18 cellular contexts compared by ENCODE assay signal in the genomic region with DNA sequence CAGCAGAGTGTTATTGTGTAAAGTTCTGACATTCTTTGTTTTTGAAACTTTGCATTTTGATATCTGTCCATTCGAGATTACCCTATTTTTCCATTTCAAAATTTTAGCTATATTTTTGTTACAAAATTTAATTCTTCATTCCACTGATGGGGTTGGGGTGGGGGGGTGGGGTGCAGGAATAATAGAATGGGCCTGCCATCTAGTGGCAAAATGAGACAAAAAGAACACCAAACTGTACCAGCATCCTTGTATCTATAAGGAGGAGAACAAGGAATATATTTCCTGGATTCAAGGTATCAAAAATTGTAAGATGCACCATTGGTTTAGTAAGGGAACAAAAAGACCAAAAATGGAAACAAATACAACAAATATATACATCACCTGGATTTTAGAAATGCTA. TPM values are rescaled to one million over a fixed set of nuclear protein-coding genes. Genes with fewer than 3 reads are reported as not detected.
DNase-seq lines count a peak whose midpoint lies in the region; ATAC-seq and TF ChIP-seq lines count a peak whose summit lies in the region.
"Had no signal": no experiment of that assay in that cellular context is flagged by ENCODE, and none has a peak within 500 bp of the region (broad histone marks: within the 10 kb centered on the region; RNA-seq: fewer than 3 reads in every experiment).

No MANE protein-coding gene starts in this region.

- H3K36me3 ChIP-seq in breast epithelium: no peaks in the 10 kb centered on the region
- no peaks in the 10 kb centered on the region for H3K36me3 ChIP-seq in gastrocnemius medialis
- H3K36me3 ChIP-seq: spleen had no signal

- intact Hi-C loops in MCF 10A (cut with micrococcal nuclease): loop anchor here (2.0 kb wide), 1 partner anchor 159 kb away; no protein-coding TSS in a partner anchor
- intact Hi-C loops in breast epithelium (cut with DNase I; ENCODE audit: low total_unique reads): no loop called here
- intact Hi-C loops in gastrocnemius medialis (cut with DNase I; ENCODE audit: low total_unique reads): no loop called here

- H3K27me3 ChIP-seq in breast epithelium (no peaks in the 10 kb centered on the region), gastrocnemius medialis (no peaks in the 10 kb centered on the region)
- H3K27me3 ChIP-seq: spleen had no signal

- peak; percentile 24 for DNase-seq in MCF 10A (ENCODE audit: unreplicated experiment)
- DNase-seq in breast epithelium (ENCODE audit: low spot score in 2 of 2): no peak
- DNase-seq in NAMALWA (ENCODE audit: low spot score): peak; percentile 10
- no peak for DNase-seq in chondrocyte (ENCODE audit: low spot score)
- DNase-seq in gastrocnemius medialis: no peak
- DNase-seq in stimulated activated naive B cell treated with anti-CD40 and anti-IgM and Interleukin-4, amounts not matched to agents 10 μg/mL and 1 μg/mL and 100 μg/mL, for 72 hours: no peak
- no peak for DNase-seq in stimulated activated CD8-positive, alpha-beta memory T cell treated with anti-CD3 and anti-CD28 coated beads, Interleukin-4, amount 100 ng/mL, for 48 hours
- DNase-seq: activated CD4-positive, alpha-beta memory T cell treated with anti-CD3 and anti-CD28 coated beads, Interleukin-2, amount 10 ng/mL, durations not matched to agents 7 days and 5 days; activated effector memory CD4-positive, alpha-beta T cell treated with Interleukin-2 at 50 U/mL for 16 hours; DMS153; midbrain; NCI-H1105; NCI-H345; spleen had no signal

- H3K4me3 ChIP-seq in breast epithelium: no peak overlapping the region
- no peak overlapping the region for H3K4me3 ChIP-seq in gastrocnemius medialis
- H3K4me3 ChIP-seq: spleen had no signal

- H3K4me3 Mint-ChIP-seq in MCF 10A (ENCODE audit: unreplicated experiment) (no peak overlapping the region), chondrocyte (ENCODE audit: unreplicated experiment) (no peak overlapping the region)
- no peak overlapping the region for H3K4me3 Mint-ChIP-seq in stimulated activated naive B cell treated with anti-CD40 and anti-IgM and Interleukin-4, amounts not matched to agents 10 μg/mL and 1 μg/mL and 100 μg/mL, for 72 hours
- H3K4me3 Mint-ChIP-seq: activated CD4-positive, alpha-beta memory T cell treated with anti-CD3 and anti-CD28 coated beads, Interleukin-2, amount 10 ng/mL, durations not matched to agents 7 days and 5 days had no signal

- TF ChIP-seq CTCF in MCF 10A (IDR thresholded peaks at IDR 0.05; ENCODE audit: unreplicated experiment) (peak; percentile 42), breast epithelium (IDR thresholded peaks at IDR 0.05) (no peak), chondrocyte (IDR thresholded peaks at IDR 0.05) (peak; percentile 75), gastrocnemius medialis (IDR thresholded peaks at IDR 0.05 in 4 of 5, conservative IDR thresholded peaks at IDR 0.05 in 1 of 5) (no peak)

- H3K36me3 Mint-ChIP-seq in MCF 10A (ENCODE audit: insufficient read depth, unreplicated experiment) (no peaks in the 10 kb centered on the region), chondrocyte (ENCODE audit: low read depth) (no peaks in the 10 kb centered on the region)
- H3K36me3 Mint-ChIP-seq in stimulated activated naive B cell treated with anti-CD40 and anti-IgM and Interleukin-4, amounts not matched to agents 10 μg/mL and 1 μg/mL and 100 μg/mL, for 72 hours: no peaks in the 10 kb centered on the region

- H3K27me3 Mint-ChIP-seq in MCF 10A (ENCODE audit: insufficient read depth, unreplicated experiment) (no peaks in the 10 kb centered on the region), chondrocyte (ENCODE audit: low read depth) (peaks cover 18% of the 10 kb centered on the region)
- H3K27me3 Mint-ChIP-seq in stimulated activated naive B cell treated with anti-CD40 and anti-IgM and Interleukin-4, amounts not matched to agents 10 μg/mL and 1 μg/mL and 100 μg/mL, for 72 hours: no peaks in the 10 kb centered on the region

- no peak overlapping the region for H3K27ac ChIP-seq in breast epithelium
- H3K27ac ChIP-seq in gastrocnemius medialis: no peak overlapping the region
- H3K27ac ChIP-seq: spleen had no signal

- H3K9me3 ChIP-seq in breast epithelium (no peaks in the 10 kb centered on the region), gastrocnemius medialis (no peaks in the 10 kb centered on the region)
- H3K9me3 ChIP-seq: spleen had no signal

- BruUV-seq in MCF 10A (replicated peaks; lab: Mats Ljungman, UMichigan): no TSS peak

- no peak overlapping the region for H3K27ac Mint-ChIP-seq in MCF 10A (ENCODE audit: low read depth, unreplicated experiment)
- no peak overlapping the region for H3K27ac Mint-ChIP-seq in chondrocyte (ENCODE audit: unreplicated experiment)
- H3K27ac Mint-ChIP-seq in stimulated activated naive B cell treated with anti-CD40 and anti-IgM and Interleukin-4, amounts not matched to agents 10 μg/mL and 1 μg/mL and 100 μg/mL, for 72 hours: no peak overlapping the region
- H3K27ac Mint-ChIP-seq: activated CD4-positive, alpha-beta memory T cell treated with anti-CD3 and anti-CD28 coated beads, Interleukin-2, amount 10 ng/mL, durations not matched to agents 7 days and 5 days had no signal

- POLR2A ChIA-PET in MCF 10A (lab: Yijun Ruan, JAX): interaction anchor here (0.5 to 1.1 kb wide), 2 partner anchors 11 to 128 kb away, joined by 3 read pairs; no protein-coding TSS in a partner anchor

- ATAC-seq in gastrocnemius medialis: no peak
- ATAC-seq in activated CD4-positive, CD25-positive, alpha-beta regulatory T cell treated with anti-CD3 and anti-CD28 coated beads, Interleukin-2, amount 50 U/mL, for 24 hours: no peak
- no peak for ATAC-seq in stimulated activated naive B cell treated with anti-CD40 and anti-IgM and Interleukin-4, amounts not matched to agents 10 μg/mL and 1 μg/mL and 100 μg/mL, for 72 hours (replicated peaks)

- TF ChIP-seq POLR2A in breast epithelium (IDR thresholded peaks at IDR 0.05) (no peak), gastrocnemius medialis (IDR thresholded peaks at IDR 0.05) (no peak)

- H3K9me3 Mint-ChIP-seq in MCF 10A (ENCODE audit: unreplicated experiment) (no peaks in the 10 kb centered on the region), chondrocyte (ENCODE audit: low read depth) (no peaks in the 10 kb centered on the region)
- no peaks in the 10 kb centered on the region for H3K9me3 Mint-ChIP-seq in stimulated activated naive B cell treated with anti-CD40 and anti-IgM and Interleukin-4, amounts not matched to agents 10 μg/mL and 1 μg/mL and 100 μg/mL, for 72 hours
- H3K9me3 Mint-ChIP-seq: activated CD4-positive, alpha-beta memory T cell treated with anti-CD3 and anti-CD28 coated beads, Interleukin-2, amount 10 ng/mL, durations not matched to agents 7 days and 5 days had no signal

- H3K4me1 Mint-ChIP-seq in MCF 10A (ENCODE audit: insufficient read depth, unreplicated experiment) (no peaks in the 10 kb centered on the region), chondrocyte (ENCODE audit: low read depth) (peaks cover 4% of the 10 kb centered on the region)
- H3K4me1 Mint-ChIP-seq in stimulated activated naive B cell treated with anti-CD40 and anti-IgM and Interleukin-4, amounts not matched to agents 10 μg/mL and 1 μg/mL and 100 μg/mL, for 72 hours: no peaks in the 10 kb centered on the region
- H3K4me1 Mint-ChIP-seq: activated CD4-positive, alpha-beta memory T cell treated with anti-CD3 and anti-CD28 coated beads, Interleukin-2, amount 10 ng/mL, durations not matched to agents 7 days and 5 days had no signal

- no peaks in the 10 kb centered on the region for H3K4me1 ChIP-seq in breast epithelium
- no peaks in the 10 kb centered on the region for H3K4me1 ChIP-seq in gastrocnemius medialis
- H3K4me1 ChIP-seq: spleen had no signal

- CTCF ChIA-PET in MCF 10A (lab: Yijun Ruan, JAX): interaction anchor here (0.6 to 8.0 kb wide), 23 partner anchors 9 to 1174 kb away, joined by 3 to 93 read pairs (median 3); no protein-coding TSS in a partner anchor

- in situ Hi-C loops in gastrocnemius medialis (cut with MboI; ENCODE audit: low sequenced_read_pairs in 4 of 4): loop anchor here in 3 of 4 donors (5.0 to 25.0 kb wide), 3 partner anchors 154 to 399 kb away; no protein-coding TSS in a partner anchor

RNA-seq across cellular contexts. Expression of gene TTR, which starts 27.9 kb away (rescaled TPM):
- total RNA-seq in MCF 10A (2022) (not detected in 2 replicates), breast epithelium (not detected), chondrocyte (not detected in 3 replicates), gastrocnemius medialis (1 to 10 TPM in 2 of 4 donors, not detected in 2; 1.4 to 4.4 TPM)
- total RNA-seq: activated CD4-positive, alpha-beta memory T cell treated with anti-CD3 and anti-CD28 coated beads, Interleukin-2, amount 10 ng/mL, durations not matched to agents 7 days and 5 days; glomerular endothelial cell; HT1080; omental fat pad; spleen had no signal

Comparison
In these comparisons a context has a peak if more than half of its experiments do, and no peak if none do; other contexts are left out.
1. DNase-seq: peak in MCF 10A (single experiment) and NAMALWA (single experiment); none in breast epithelium (0 of 2), chondrocyte (single experiment), gastrocnemius medialis (0 of 2), stimulated activated naive B cell treated with anti-CD40 and anti-IgM and Interleukin-4, amounts not matched to agents 10 μg/mL and 1 μg/mL and 100 μg/mL, for 72 hours (single experiment) and stimulated activated CD8-positive, alpha-beta memory T cell treated with anti-CD3 and anti-CD28 coated beads, Interleukin-4, amount 100 ng/mL, for 48 hours (single experiment).
2. CTCF ChIP-seq: peak in MCF 10A (single experiment) and chondrocyte (single experiment); none in breast epithelium (0 of 3) and gastrocnemius medialis (0 of 5).